ENCODE assay signal across 16 cellular contexts in the genomic region with DNA sequence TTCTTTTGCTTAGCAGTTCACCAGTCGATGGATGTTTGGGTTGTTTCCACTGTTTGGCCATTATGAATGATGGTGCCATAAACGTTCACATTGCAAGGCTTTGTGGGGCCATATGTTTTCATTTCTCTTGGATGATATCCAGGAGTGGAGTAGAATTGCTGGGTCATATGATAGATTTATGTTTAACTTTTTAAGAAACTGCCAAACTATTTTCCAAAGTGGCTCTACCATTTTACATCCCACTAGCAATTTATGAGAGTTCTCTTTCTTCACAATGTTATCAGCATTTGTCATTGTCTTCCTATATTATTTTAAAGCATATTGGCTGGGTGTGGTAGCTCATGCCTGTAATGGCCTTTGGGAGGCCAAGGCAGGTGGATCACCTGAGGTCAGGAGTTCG. TPM values are rescaled to one million over a fixed set of nuclear protein-coding genes. Genes with fewer than 3 reads are reported as not detected.
DNase-seq lines count a peak whose midpoint lies in the region; ATAC-seq and TF ChIP-seq lines count a peak whose summit lies in the region.
"Had no signal": no experiment of that assay in that cellular context is flagged by ENCODE, and none has a peak within 500 bp of the region (broad histone marks: within the 10 kb centered on the region; RNA-seq: fewer than 3 reads in every experiment).

No MANE protein-coding gene starts in this region.

- H3K4me1 Mint-ChIP-seq in chondrocyte (ENCODE audit: low read depth) = peaks cover 30% of the 10 kb centered on the region

- no peak for ATAC-seq in HG03095 (IDR thresholded peaks at IDR 0.05; ENCODE audit: unreplicated experiment)
- ATAC-seq in HG02970 (IDR thresholded peaks at IDR 0.05; ENCODE audit: low FRiP score, unreplicated experiment) = no peak
- ATAC-seq: PC-3 had no signal

- DNase-seq in Karpas-422 (peak; percentile 19), chondrocyte (ENCODE audit: low spot score) (no peak), fibroblast of villous mesenchyme (ENCODE audit: low read depth) (peak; percentile 56), osteoblast (ENCODE audit: insufficient read length, low spot score, missing footprints) (peak; percentile 19), NCI-H748 (lab: John Stamatoyannopoulos, UW; ENCODE audit: unreplicated experiment) (no peak)
- DNase-seq: C1 segment of cervical spinal cord; CD8-positive, alpha-beta memory T cell; DMS79; NCI-H1092 treated with DMSO at 0.1 percent for 48 hours; NCI-H146; NCI-H2029 treated with DMSO at 0.1 percent for 48 hours; RPMI8226; SIG-M5 had no signal

- peak overlapping the region; percentile 64 for H3K27ac Mint-ChIP-seq in chondrocyte (ENCODE audit: unreplicated experiment)

- H3K4me2 ChIP-seq in Karpas-422 (ENCODE audit: low read depth, low read length, poor library complexity, severe bottlenecking) (no peak overlapping the region), osteoblast (ENCODE audit: insufficient read depth, low read length) (no peak overlapping the region)

- no peak for TF ChIP-seq CTCF in chondrocyte (IDR thresholded peaks at IDR 0.05)
- no peak for TF ChIP-seq CTCF in fibroblast of villous mesenchyme (IDR thresholded peaks at IDR 0.05; ENCODE audit: insufficient read depth, low read depth, low read length)
- TF ChIP-seq CTCF in osteoblast (IDR thresholded peaks at IDR 0.05; ENCODE audit: extremely low read depth, low read depth, low read length) = no peak

- H3K27me3 ChIP-seq in Karpas-422 (ENCODE audit: low read length) (no peaks in the 10 kb centered on the region), osteoblast (ENCODE audit: insufficient read depth, low read length) (no peaks in the 10 kb centered on the region)

- H2AFZ ChIP-seq in Karpas-422 (ENCODE audit: low read length) (no peak overlapping the region), osteoblast (ENCODE audit: low read length) (no peak overlapping the region)

- H3K9ac ChIP-seq in Karpas-422 (ENCODE audit: low read length) = no peak overlapping the region

- H3K4me3 ChIP-seq in Karpas-422 (ENCODE audit: low read length) (no peak overlapping the region), fibroblast of villous mesenchyme (ENCODE audit: low read depth, low read length) (no peak overlapping the region), osteoblast (ENCODE audit: insufficient read depth, low read length) (no peak overlapping the region)

- H3K79me2 ChIP-seq in Karpas-422 (ENCODE audit: low read length) (peaks cover 92% of the 10 kb centered on the region), osteoblast (ENCODE audit: insufficient read depth, low read length) (peaks cover 95% of the 10 kb centered on the region)

- no peaks in the 10 kb centered on the region for H4K20me1 ChIP-seq in Karpas-422 (ENCODE audit: insufficient read depth, low read depth, low read length)
- H4K20me1 ChIP-seq in osteoblast (ENCODE audit: insufficient read depth, low read length) = peaks cover 47% of the 10 kb centered on the region

- H3K36me3 ChIP-seq in Karpas-422 (ENCODE audit: insufficient read depth, low read length) (no peaks in the 10 kb centered on the region), osteoblast (ENCODE audit: insufficient read depth, low read length) (peaks cover 4% of the 10 kb centered on the region)

- H3K27me3 Mint-ChIP-seq in chondrocyte (ENCODE audit: low read depth) = no peaks in the 10 kb centered on the region
- H3K27me3 Mint-ChIP-seq: CD8-positive, alpha-beta memory T cell had no signal

- H3K27ac ChIP-seq in Karpas-422 (ENCODE audit: low read length) (no peak overlapping the region), osteoblast (ENCODE audit: low read depth, low read length) (no peak overlapping the region)

- H3K4me1 ChIP-seq in Karpas-422 (ENCODE audit: low read length) (peaks cover 22% of the 10 kb centered on the region), osteoblast (ENCODE audit: insufficient read depth, low read length) (peaks cover 7% of the 10 kb centered on the region)

- peaks cover 4% of the 10 kb centered on the region for H3K36me3 Mint-ChIP-seq in chondrocyte (ENCODE audit: low read depth)

- H3K9me3 Mint-ChIP-seq in chondrocyte (ENCODE audit: low read depth) = no peaks in the 10 kb centered on the region
- H3K9me3 Mint-ChIP-seq: CD8-positive, alpha-beta memory T cell had no signal

- H3K9me3 ChIP-seq in Karpas-422 (ENCODE audit: low read length) (no peaks in the 10 kb centered on the region), osteoblast (ENCODE audit: low read depth, low read length) (no peaks in the 10 kb centered on the region)

- no peak overlapping the region for H3K4me3 Mint-ChIP-seq in chondrocyte (ENCODE audit: unreplicated experiment)

- no peaks in the 10 kb centered on the region for H3K9me2 ChIP-seq in Karpas-422 (replicated peaks; ENCODE audit: insufficient read depth, low read length)

RNA-seq across cellular contexts. Expression of a gene that starts 5.2 kb away (rescaled TPM):
- total RNA-seq in Karpas-422 (2014; rRNA removed; shearing (Covaris generic); ENCODE audit: low replicate concordance) = 9.6 and 11.6 TPM in 2 replicates
- total RNA-seq in chondrocyte (67.0 to 74.6 TPM (median 70.7 TPM) in 3 replicates), fibroblast of villous mesenchyme (27.4 and 38.0 TPM in 2 replicates), osteoblast (25.3 and 30.1 TPM in 2 replicates)

RNA-seq across cellular contexts. Expression of a gene that starts 15.9 kb away (rescaled TPM):
- 205 and 280 TPM in 2 replicates for total RNA-seq in Karpas-422 (2014; rRNA removed; shearing (Covaris generic); ENCODE audit: low replicate concordance)
- total RNA-seq in chondrocyte (49.4 to 61.2 TPM (median 58.7 TPM) in 3 replicates), fibroblast of villous mesenchyme (41.9 and 45.1 TPM in 2 replicates), osteoblast (31.8 and 35.9 TPM in 2 replicates)

Comparison
In these comparisons a context has a peak if more than half of its experiments do, and no peak if none do; other contexts are left out.
1. DNase-seq: peak in Karpas-422 (single experiment), fibroblast of villous mesenchyme (single experiment) and osteoblast (single experiment); none in chondrocyte (single experiment) and NCI-H748 (single experiment).